ENCODE assay signal across 1 cellular context in genomic region chr11:19162946-19163345, GRCh38.
TF ChIP-seq lines count a peak whose summit lies in the region.

No MANE protein-coding gene starts in this region.

TF ChIP-seq in GM23338, 12 proteins besides CTCF, POLR2A, EP300 and RAD21 (continued from another document):
- TF ChIP-seq, protein P1, sequence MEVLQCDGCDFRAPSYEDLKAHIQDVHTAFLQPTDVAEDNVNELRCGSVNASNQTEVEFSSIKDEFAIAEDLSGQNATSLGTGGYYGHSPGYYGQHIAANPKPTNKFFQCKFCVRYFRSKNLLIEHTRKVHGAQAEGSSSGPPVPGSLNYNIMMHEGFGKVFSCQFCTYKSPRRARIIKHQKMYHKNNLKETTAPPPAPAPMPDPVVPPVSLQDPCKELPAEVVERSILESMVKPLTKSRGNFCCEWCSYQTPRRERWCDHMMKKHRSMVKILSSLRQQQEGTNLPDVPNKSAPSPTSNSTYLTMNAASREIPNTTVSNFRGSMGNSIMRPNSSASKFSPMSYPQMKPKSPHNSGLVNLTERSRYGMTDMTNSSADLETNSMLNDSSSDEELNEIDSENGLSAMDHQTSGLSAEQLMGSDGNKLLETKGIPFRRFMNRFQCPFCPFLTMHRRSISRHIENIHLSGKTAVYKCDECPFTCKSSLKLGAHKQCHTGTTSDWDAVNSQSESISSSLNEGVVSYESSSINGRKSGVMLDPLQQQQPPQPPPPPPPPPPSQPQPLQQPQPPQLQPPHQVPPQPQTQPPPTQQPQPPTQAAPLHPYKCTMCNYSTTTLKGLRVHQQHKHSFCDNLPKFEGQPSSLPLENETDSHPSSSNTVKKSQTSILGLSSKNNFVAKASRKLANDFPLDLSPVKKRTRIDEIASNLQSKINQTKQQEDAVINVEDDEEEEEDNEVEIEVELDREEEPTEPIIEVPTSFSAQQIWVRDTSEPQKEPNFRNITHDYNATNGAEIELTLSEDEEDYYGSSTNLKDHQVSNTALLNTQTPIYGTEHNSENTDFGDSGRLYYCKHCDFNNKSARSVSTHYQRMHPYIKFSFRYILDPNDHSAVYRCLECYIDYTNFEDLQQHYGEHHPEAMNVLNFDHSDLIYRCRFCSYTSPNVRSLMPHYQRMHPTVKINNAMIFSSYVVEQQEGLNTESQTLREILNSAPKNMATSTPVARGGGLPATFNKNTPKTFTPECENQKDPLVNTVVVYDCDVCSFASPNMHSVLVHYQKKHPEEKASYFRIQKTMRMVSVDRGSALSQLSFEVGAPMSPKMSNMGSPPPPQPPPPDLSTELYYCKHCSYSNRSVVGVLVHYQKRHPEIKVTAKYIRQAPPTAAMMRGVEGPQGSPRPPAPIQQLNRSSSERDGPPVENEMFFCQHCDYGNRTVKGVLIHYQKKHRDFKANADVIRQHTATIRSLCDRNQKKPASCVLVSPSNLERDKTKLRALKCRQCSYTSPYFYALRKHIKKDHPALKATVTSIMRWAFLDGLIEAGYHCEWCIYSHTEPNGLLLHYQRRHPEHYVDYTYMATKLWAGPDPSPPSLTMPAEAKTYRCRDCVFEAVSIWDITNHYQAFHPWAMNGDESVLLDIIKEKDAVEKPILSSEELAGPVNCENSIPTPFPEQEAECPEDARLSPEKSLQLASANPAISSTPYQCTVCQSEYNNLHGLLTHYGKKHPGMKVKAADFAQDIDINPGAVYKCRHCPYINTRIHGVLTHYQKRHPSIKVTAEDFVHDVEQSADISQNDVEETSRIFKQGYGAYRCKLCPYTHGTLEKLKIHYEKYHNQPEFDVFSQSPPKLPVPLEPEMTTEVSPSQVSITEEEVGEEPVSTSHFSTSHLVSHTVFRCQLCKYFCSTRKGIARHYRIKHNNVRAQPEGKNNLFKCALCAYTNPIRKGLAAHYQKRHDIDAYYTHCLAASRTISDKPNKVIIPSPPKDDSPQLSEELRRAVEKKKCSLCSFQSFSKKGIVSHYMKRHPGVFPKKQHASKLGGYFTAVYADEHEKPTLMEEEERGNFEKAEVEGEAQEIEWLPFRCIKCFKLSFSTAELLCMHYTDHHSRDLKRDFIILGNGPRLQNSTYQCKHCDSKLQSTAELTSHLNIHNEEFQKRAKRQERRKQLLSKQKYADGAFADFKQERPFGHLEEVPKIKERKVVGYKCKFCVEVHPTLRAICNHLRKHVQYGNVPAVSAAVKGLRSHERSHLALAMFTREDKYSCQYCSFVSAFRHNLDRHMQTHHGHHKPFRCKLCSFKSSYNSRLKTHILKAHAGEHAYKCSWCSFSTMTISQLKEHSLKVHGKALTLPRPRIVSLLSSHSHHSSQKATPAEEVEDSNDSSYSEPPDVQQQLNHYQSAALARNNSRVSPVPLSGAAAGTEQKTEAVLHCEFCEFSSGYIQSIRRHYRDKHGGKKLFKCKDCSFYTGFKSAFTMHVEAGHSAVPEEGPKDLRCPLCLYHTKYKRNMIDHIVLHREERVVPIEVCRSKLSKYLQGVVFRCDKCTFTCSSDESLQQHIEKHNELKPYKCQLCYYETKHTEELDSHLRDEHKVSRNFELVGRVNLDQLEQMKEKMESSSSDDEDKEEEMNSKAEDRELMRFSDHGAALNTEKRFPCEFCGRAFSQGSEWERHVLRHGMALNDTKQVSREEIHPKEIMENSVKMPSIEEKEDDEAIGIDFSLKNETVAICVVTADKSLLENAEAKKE (CRISPR knock-in tag; IDR thresholded peaks at IDR 0.05), result no peak
- TF ChIP-seq ZNF114 (CRISPR knock-in tag; IDR thresholded peaks at IDR 0.05) (no peak), JUNB (IDR thresholded peaks at IDR 0.05; ENCODE audit: unreplicated experiment) (no peak), REST (IDR thresholded peaks at IDR 0.05; ENCODE audit: unreplicated experiment) (no peak), ZNF331 (CRISPR knock-in tag; IDR thresholded peaks at IDR 0.05; ENCODE audit: low read depth) (no peak), EZH2 (IDR thresholded peaks at IDR 0.05; ENCODE audit: low read depth, unreplicated experiment) (no peak), POLR2AphosphoS5 (IDR thresholded peaks at IDR 0.05; ENCODE audit: low read depth) (no peak), CREB1 (CRISPR knock-in tag; IDR thresholded peaks at IDR 0.05; ENCODE audit: low read depth) (no peak)
TF ChIP-seq in GM23338: peak in this region for 0.
